Comparison of ENCODE assay signal across 1 cellular context in genomic region chr12:93315385-93315906, GRCh38.
TF ChIP-seq lines count a peak whose summit lies in the region.

No MANE protein-coding gene starts in this region.

TF ChIP-seq in K562, 482 proteins besides CTCF, POLR2A, EP300 and RAD21 (continued from another document and continues in another):
- no peak for TF ChIP-seq ZBTB11 (CRISPR knock-in tag; IDR thresholded peaks at IDR 0.05)
- no peak for TF ChIP-seq ZNF232 (CRISPR knock-in tag; IDR thresholded peaks at IDR 0.05)
- 0 out of 2 replicates have a peak, but pooled peaks have one; percentile 9 for TF ChIP-seq SUPT5H (IDR thresholded peaks at IDR 0.05)
- no peak for TF ChIP-seq KLF16 (IDR thresholded peaks at IDR 0.05)
- no peak for TF ChIP-seq KDM2B (CRISPR knock-in tag; IDR thresholded peaks at IDR 0.05)
- TF ChIP-seq ASH1L (IDR thresholded peaks at IDR 0.05; ENCODE audit: borderline replicate concordance, low read depth, partially characterized antibody) = no peak
- no peak for TF ChIP-seq CBX3 (IDR thresholded peaks at IDR 0.05; ENCODE audit: borderline replicate concordance in 1 of 2, low read length in 2 of 2)
- TF ChIP-seq NEUROD1 (IDR thresholded peaks at IDR 0.05; ENCODE audit: borderline replicate concordance, low read depth, low read length, partially characterized antibody) = no peak
- TF ChIP-seq DIDO1 (tag; IDR thresholded peaks at IDR 0.05; ENCODE audit: low read depth) = no peak
- TF ChIP-seq TEAD1 (CRISPR knock-in tag; IDR thresholded peaks at IDR 0.05) = peak in 1 of 2 experiments; percentile 2; a peak in 1 of 4 replicates
- peak; percentile 90 for TF ChIP-seq NFIC (IDR thresholded peaks at IDR 0.05)
- TF ChIP-seq NR4A1 (CRISPR knock-in tag; IDR thresholded peaks at IDR 0.05) = no peak
- 0 out of 2 replicates have a peak, but pooled peaks have one; percentile 3 for TF ChIP-seq NR4A1 (tag; IDR thresholded peaks at IDR 0.05)
- no peak for TF ChIP-seq CXXC5 (CRISPR knock-in tag; IDR thresholded peaks at IDR 0.05)
- peak; percentile 40; the same call in 1 of the 2 replicates for TF ChIP-seq ZFX (CRISPR knock-in tag; IDR thresholded peaks at IDR 0.05)
- TF ChIP-seq SRSF9 (IDR thresholded peaks at IDR 0.05; ENCODE audit: borderline replicate concordance, low read depth, low read length) = no peak
- TF ChIP-seq AFF4 (CRISPR knock-in tag; IDR thresholded peaks at IDR 0.05) = peak; percentile 72; the same call in 1 of the 2 replicates
- TF ChIP-seq TCFL5 (CRISPR knock-in tag; conservative IDR thresholded peaks at IDR 0.05) = no peak
- peak; percentile 60; the same call in 1 of the 2 replicates for TF ChIP-seq KAT7 (CRISPR knock-in tag; IDR thresholded peaks at IDR 0.05; ENCODE audit: borderline replicate concordance)
- peak; percentile 68; the same call in 1 of the 2 replicates for TF ChIP-seq CREB3 (tag; conservative IDR thresholded peaks at IDR 0.05; ENCODE audit: low read depth)
- TF ChIP-seq, protein P1, sequence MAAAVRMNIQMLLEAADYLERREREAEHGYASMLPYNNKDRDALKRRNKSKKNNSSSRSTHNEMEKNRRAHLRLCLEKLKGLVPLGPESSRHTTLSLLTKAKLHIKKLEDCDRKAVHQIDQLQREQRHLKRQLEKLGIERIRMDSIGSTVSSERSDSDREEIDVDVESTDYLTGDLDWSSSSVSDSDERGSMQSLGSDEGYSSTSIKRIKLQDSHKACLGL (CRISPR knock-in tag; IDR thresholded peaks at IDR 0.05; ENCODE audit: borderline replicate concordance, poor library complexity, severe bottlenecking) = no peak
- TF ChIP-seq CREB5 (CRISPR knock-in tag; IDR thresholded peaks at IDR 0.05) = 0 out of 2 replicates have a peak, but pooled peaks have one; percentile 32
- TF ChIP-seq SAP30 (IDR thresholded peaks at IDR 0.05; ENCODE audit: borderline replicate concordance, insufficient read depth, low read depth, low read length, poor library complexity, severe bottlenecking) = no peak
- TF ChIP-seq NCOA2 (IDR thresholded peaks at IDR 0.05; ENCODE audit: partially characterized antibody in 2 of 2) = no peak
- TF ChIP-seq ZNF165 (CRISPR knock-in tag; IDR thresholded peaks at IDR 0.05; ENCODE audit: borderline replicate concordance) = 0 out of 2 replicates have a peak, but pooled peaks have one; percentile 29
- TF ChIP-seq BRD4 (IDR thresholded peaks at IDR 0.05) = peak; percentile 39; the same call in 1 of the 2 replicates
- TF ChIP-seq NCOR1 (IDR thresholded peaks at IDR 0.05) = no peak
- TF ChIP-seq DACH1 (IDR thresholded peaks at IDR 0.05; ENCODE audit: partially characterized antibody) = no peak
- TF ChIP-seq ZEB2 (IDR thresholded peaks at IDR 0.05) = no peak
- no peak for TF ChIP-seq TAF15 (IDR thresholded peaks at IDR 0.05; ENCODE audit: low read depth, low read length)
- 0 out of 2 replicates have a peak, but pooled peaks have one; percentile 19 for TF ChIP-seq TEAD4 (IDR thresholded peaks at IDR 0.05; ENCODE audit: low read length)
- no peak for TF ChIP-seq TEAD4 (CRISPR knock-in tag; IDR thresholded peaks at IDR 0.05; ENCODE audit: borderline replicate concordance)
- no peak for TF ChIP-seq ARHGAP35 (IDR thresholded peaks at IDR 0.05; ENCODE audit: partially characterized antibody)
- TF ChIP-seq, protein P2, sequence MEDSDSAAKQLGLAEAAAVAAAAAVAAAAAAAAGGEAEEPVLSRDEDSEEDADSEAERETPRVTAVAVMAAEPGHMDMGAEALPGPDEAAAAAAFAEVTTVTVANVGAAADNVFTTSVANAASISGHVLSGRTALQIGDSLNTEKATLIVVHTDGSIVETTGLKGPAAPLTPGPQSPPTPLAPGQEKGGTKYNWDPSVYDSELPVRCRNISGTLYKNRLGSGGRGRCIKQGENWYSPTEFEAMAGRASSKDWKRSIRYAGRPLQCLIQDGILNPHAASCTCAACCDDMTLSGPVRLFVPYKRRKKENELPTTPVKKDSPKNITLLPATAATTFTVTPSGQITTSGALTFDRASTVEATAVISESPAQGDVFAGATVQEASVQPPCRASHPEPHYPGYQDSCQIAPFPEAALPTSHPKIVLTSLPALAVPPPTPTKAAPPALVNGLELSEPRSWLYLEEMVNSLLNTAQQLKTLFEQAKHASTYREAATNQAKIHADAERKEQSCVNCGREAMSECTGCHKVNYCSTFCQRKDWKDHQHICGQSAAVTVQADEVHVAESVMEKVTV (CRISPR knock-in tag; IDR thresholded peaks at IDR 0.05) = no peak
- TF ChIP-seq, protein P3, sequence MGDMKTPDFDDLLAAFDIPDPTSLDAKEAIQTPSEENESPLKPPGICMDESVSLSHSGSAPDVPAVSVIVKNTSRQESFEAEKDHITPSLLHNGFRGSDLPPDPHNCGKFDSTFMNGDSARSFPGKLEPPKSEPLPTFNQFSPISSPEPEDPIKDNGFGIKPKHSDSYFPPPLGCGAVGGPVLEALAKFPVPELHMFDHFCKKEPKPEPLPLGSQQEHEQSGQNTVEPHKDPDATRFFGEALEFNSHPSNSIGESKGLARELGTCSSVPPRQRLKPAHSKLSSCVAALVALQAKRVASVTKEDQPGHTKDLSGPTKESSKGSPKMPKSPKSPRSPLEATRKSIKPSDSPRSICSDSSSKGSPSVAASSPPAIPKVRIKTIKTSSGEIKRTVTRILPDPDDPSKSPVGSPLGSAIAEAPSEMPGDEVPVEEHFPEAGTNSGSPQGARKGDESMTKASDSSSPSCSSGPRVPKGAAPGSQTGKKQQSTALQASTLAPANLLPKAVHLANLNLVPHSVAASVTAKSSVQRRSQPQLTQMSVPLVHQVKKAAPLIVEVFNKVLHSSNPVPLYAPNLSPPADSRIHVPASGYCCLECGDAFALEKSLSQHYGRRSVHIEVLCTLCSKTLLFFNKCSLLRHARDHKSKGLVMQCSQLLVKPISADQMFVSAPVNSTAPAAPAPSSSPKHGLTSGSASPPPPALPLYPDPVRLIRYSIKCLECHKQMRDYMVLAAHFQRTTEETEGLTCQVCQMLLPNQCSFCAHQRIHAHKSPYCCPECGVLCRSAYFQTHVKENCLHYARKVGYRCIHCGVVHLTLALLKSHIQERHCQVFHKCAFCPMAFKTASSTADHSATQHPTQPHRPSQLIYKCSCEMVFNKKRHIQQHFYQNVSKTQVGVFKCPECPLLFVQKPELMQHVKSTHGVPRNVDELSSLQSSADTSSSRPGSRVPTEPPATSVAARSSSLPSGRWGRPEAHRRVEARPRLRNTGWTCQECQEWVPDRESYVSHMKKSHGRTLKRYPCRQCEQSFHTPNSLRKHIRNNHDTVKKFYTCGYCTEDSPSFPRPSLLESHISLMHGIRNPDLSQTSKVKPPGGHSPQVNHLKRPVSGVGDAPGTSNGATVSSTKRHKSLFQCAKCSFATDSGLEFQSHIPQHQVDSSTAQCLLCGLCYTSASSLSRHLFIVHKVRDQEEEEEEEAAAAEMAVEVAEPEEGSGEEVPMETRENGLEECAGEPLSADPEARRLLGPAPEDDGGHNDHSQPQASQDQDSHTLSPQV (IDR thresholded peaks at IDR 0.05) = peak; percentile 69
- no peak for TF ChIP-seq CBFA2T3 (IDR thresholded peaks at IDR 0.05)
- peak; percentile 93 for TF ChIP-seq THRAP3 (IDR thresholded peaks at IDR 0.05; ENCODE audit: borderline replicate concordance)
- no peak for TF ChIP-seq GATAD2A (IDR thresholded peaks at IDR 0.05)
- TF ChIP-seq, protein P4, sequence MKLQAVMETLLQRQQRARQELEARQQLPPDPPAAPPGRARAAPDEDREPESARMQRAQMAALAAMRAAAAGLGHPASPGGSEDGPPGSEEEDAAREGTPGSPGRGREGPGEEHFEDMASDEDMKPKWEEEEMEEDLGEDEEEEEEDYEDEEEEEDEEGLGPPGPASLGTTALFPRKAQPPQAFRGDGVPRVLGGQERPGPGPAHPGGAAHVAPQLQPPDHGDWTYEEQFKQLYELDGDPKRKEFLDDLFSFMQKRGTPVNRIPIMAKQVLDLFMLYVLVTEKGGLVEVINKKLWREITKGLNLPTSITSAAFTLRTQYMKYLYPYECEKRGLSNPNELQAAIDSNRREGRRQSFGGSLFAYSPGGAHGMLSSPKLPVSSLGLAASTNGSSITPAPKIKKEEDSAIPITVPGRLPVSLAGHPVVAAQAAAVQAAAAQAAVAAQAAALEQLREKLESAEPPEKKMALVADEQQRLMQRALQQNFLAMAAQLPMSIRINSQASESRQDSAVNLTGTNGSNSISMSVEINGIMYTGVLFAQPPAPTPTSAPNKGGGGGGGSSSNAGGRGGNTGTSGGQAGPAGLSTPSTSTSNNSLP (IDR thresholded peaks at IDR 0.05; ENCODE audit: borderline replicate concordance, low read depth, low read length) = no peak
- TF ChIP-seq MEIS2 (IDR thresholded peaks at IDR 0.05; ENCODE audit: partially characterized antibody) = peak; percentile 10
